Comparison of ENCODE assay signal across 9 cellular contexts in genomic region chr18:45910405-45911023, GRCh38. TPM values are rescaled to one million over a fixed set of nuclear protein-coding genes. Genes with fewer than 3 reads are reported as not detected.
DNase-seq lines count a peak whose midpoint lies in the region; ATAC-seq and TF ChIP-seq lines count a peak whose summit lies in the region.
"Had no signal": no experiment of that assay in that cellular context is flagged by ENCODE, and none has a peak within 500 bp of the region (broad histone marks: within the 10 kb centered on the region; RNA-seq: fewer than 3 reads in every experiment).

No MANE protein-coding gene starts in this region.

- TF ChIP-seq CTCF in Calu3 (IDR thresholded peaks at IDR 0.05; ENCODE audit: unreplicated experiment): peak; percentile 83

- H3K4me3 Mint-ChIP-seq in Calu3 (ENCODE audit: low read depth, unreplicated experiment) (no peak overlapping the region), memory B cell (no peak overlapping the region)
- H3K4me3 Mint-ChIP-seq: activated naive CD4-positive, alpha-beta T cell treated with anti-CD3 and anti-CD28 coated beads, Interleukin-2, amount 50 U/mL, for 24 hours had no signal

- peak; percentile 70 for ATAC-seq in GM21723 (IDR thresholded peaks at IDR 0.05; ENCODE audit: unreplicated experiment)
- peak; percentile 81 to 89 for ATAC-seq in activated CD4-positive, CD25-positive, alpha-beta regulatory T cell treated with anti-CD3 and anti-CD28 coated beads, Interleukin-2, amount 50 U/mL, for 24 hours
- peak; percentile 77 for ATAC-seq in memory B cell (ENCODE audit: low read depth)

- no TSS peak for BruUV-seq in Calu3 (replicated peaks; lab: Mats Ljungman, UMichigan)

- no peaks in the 10 kb centered on the region for H3K4me1 Mint-ChIP-seq in Calu3 (ENCODE audit: low read depth, unreplicated experiment)
- H3K4me1 Mint-ChIP-seq in memory B cell: no peaks in the 10 kb centered on the region
- H3K4me1 Mint-ChIP-seq: activated naive CD4-positive, alpha-beta T cell treated with anti-CD3 and anti-CD28 coated beads, Interleukin-2, amount 50 U/mL, for 24 hours had no signal

- H3K27ac Mint-ChIP-seq in Calu3 (ENCODE audit: unreplicated experiment) (no peak overlapping the region), memory B cell (no peak overlapping the region)
- H3K27ac Mint-ChIP-seq: activated naive CD4-positive, alpha-beta T cell treated with anti-CD3 and anti-CD28 coated beads, Interleukin-2, amount 50 U/mL, for 24 hours had no signal

- H3K27me3 Mint-ChIP-seq in Calu3 (ENCODE audit: unreplicated experiment) (no peaks in the 10 kb centered on the region), memory B cell (no peaks in the 10 kb centered on the region)
- H3K27me3 Mint-ChIP-seq: activated naive CD4-positive, alpha-beta T cell treated with anti-CD3 and anti-CD28 coated beads, Interleukin-2, amount 50 U/mL, for 24 hours had no signal

- peak; percentile 69 for DNase-seq in Calu3
- DNase-seq in NCI-H146 (lab: John Stamatoyannopoulos, UW): peak; percentile 51
- peak; percentile 41 for DNase-seq in cerebellar cortex (ENCODE audit: low spot score)
- peak; percentile 25 to 37 for DNase-seq in memory B cell (ENCODE audit: low spot score in 2 of 2)
- DNase-seq in stimulated activated CD8-positive, alpha-beta memory T cell treated with anti-CD3 and anti-CD28 coated beads, Interleukin-4, amount 100 ng/mL, for 1 hour (ENCODE audit: low read depth in 2 of 2, low spot score in 1 of 2): peak; percentile 3 to 42
- no peak for DNase-seq in NCI-H187 treated with DMSO at 0.1 percent for 48 hours (lab: John Stamatoyannopoulos, UW)

- intact Hi-C loops in Calu3 (cut with micrococcal nuclease; ENCODE audit: unreplicated experiment): loop anchor here (1.0 to 2.0 kb wide), 2 partner anchors 219 to 244 kb away; no protein-coding TSS in a partner anchor

- H3K9me3 Mint-ChIP-seq in Calu3 (ENCODE audit: low read depth, unreplicated experiment) (no peaks in the 10 kb centered on the region), memory B cell (no peaks in the 10 kb centered on the region)
- H3K9me3 Mint-ChIP-seq: activated naive CD4-positive, alpha-beta T cell treated with anti-CD3 and anti-CD28 coated beads, Interleukin-2, amount 50 U/mL, for 24 hours had no signal

- CTCF ChIA-PET in Calu3 (lab: Charles Lee): interaction anchor here (0.6 to 0.8 kb wide), 4 partner anchors 163 to 246 kb away, joined by 3 to 11 read pairs (median 4); no protein-coding TSS in a partner anchor

- H3K36me3 Mint-ChIP-seq in Calu3 (ENCODE audit: insufficient read depth, unreplicated experiment) (peaks cover 12% of the 10 kb centered on the region), memory B cell (peaks cover 54% of the 10 kb centered on the region)

RNA-seq across cellular contexts. Expression of gene EPG5, which starts 56.6 kb away (rescaled TPM):
- 25.6 and 27.6 TPM in 2 replicates for total RNA-seq in Calu3 (2022)
